ENCODE assay signal across 10 cellular contexts in genomic region chr20:37758332-37758731, GRCh38.
DNase-seq lines count a peak whose midpoint lies in the region; ATAC-seq, FAIRE-seq and TF ChIP-seq lines count a peak whose summit lies in the region.
"Had no signal": no experiment of that assay in that cellular context is flagged by ENCODE, and none has a peak within 500 bp of the region (broad histone marks: within the 10 kb centered on the region; RNA-seq: fewer than 3 reads in every experiment).

No MANE protein-coding gene starts in this region.

- H3K36me3 Mint-ChIP-seq in CD14-positive monocyte (peaks cover 67% of the 10 kb centered on the region in 2 donors), astrocyte (ENCODE audit: low read depth, unreplicated experiment) (peaks cover 4% of the 10 kb centered on the region)

- H3K4me1 Mint-ChIP-seq in CD14-positive monocyte (no peaks in the 10 kb centered on the region), astrocyte (ENCODE audit: low read depth, unreplicated experiment) (peaks cover 9% of the 10 kb centered on the region)

- no peak overlapping the region for H3K27ac ChIP-seq in astrocyte (ENCODE audit: low read depth, low read length)

- DNase-seq in CD14-positive monocyte (ENCODE audit: low spot score) (no peak), H7 (peak; percentile 53), astrocyte (ENCODE audit: low read depth) (no peak), iPS-NIHi11 (ENCODE audit: low spot score) (peak; percentile 71), NCI-H345 treated with DMSO at 0.1 percent for 48 hours (lab: John Stamatoyannopoulos, UW; ENCODE audit: unreplicated experiment) (no peak), H4 (ENCODE audit: low spot score) (no peak)
- no peak for DNase-seq in stimulated activated naive CD4-positive, alpha-beta T cell treated with Interleukin-2 at 50 U/mL for 16 hours (lab: John Stamatoyannopoulos, UW)
- DNase-seq: activated naive CD4-positive, alpha-beta T cell treated with anti-CD3 and anti-CD28 coated beads for 36 hours; GDM1 had no signal

- H3K9me3 ChIP-seq in astrocyte (ENCODE audit: insufficient read depth, low read depth, low read length) = no peaks in the 10 kb centered on the region

- no peaks in the 10 kb centered on the region for H3K4me1 ChIP-seq in astrocyte (ENCODE audit: insufficient read depth, low read length)

- ATAC-seq in GM21447 (IDR thresholded peaks at IDR 0.05; ENCODE audit: unreplicated experiment) = no peak

- H3K27ac Mint-ChIP-seq in CD14-positive monocyte (peak overlapping the region in 1 of 7 donors; percentile 64), astrocyte (ENCODE audit: unreplicated experiment) (no peak overlapping the region)
- H3K27ac Mint-ChIP-seq: activated naive CD4-positive, alpha-beta T cell treated with anti-CD3 and anti-CD28 coated beads for 36 hours had no signal

- H3K4me3 Mint-ChIP-seq in CD14-positive monocyte (no peak overlapping the region), astrocyte (ENCODE audit: unreplicated experiment) (no peak overlapping the region)
- H3K4me3 Mint-ChIP-seq: activated naive CD4-positive, alpha-beta T cell treated with anti-CD3 and anti-CD28 coated beads for 36 hours had no signal

- H3K79me2 ChIP-seq in astrocyte (ENCODE audit: insufficient read depth, low read length) = no peaks in the 10 kb centered on the region

- H3K4me3 ChIP-seq in H7 (ENCODE audit: insufficient read depth, low read depth, low read length) (no peak overlapping the region), astrocyte (ENCODE audit: insufficient read depth, low read depth, low read length) (no peak overlapping the region)

- intact Hi-C loops in CD14-positive monocyte (cut with micrococcal nuclease) = no loop called here

- H3K27me3 ChIP-seq in H7 (ENCODE audit: control insufficient read depth, insufficient read depth, low read length) (no peaks in the 10 kb centered on the region), astrocyte (ENCODE audit: insufficient read depth, low read length) (no peaks in the 10 kb centered on the region)

- H3K4me2 ChIP-seq in astrocyte (ENCODE audit: low read length) = no peak overlapping the region

- H2AFZ ChIP-seq in astrocyte (ENCODE audit: low read depth, low read length) = no peak overlapping the region

- peaks cover 17% of the 10 kb centered on the region for H4K20me1 ChIP-seq in astrocyte (ENCODE audit: insufficient read depth, low read length)

- FAIRE-seq in astrocyte (lab: Jason Lieb, UNC) = no peak

- H3K9ac ChIP-seq in astrocyte (ENCODE audit: low read length) = no peak overlapping the region

- TF ChIP-seq CTCF in CD14-positive monocyte (IDR thresholded peaks at IDR 0.05) (peak; percentile 27), astrocyte (IDR thresholded peaks at IDR 0.05; ENCODE audit: insufficient read depth, low read depth, low read length) (peak; percentile 6)

- H3K9me3 Mint-ChIP-seq in CD14-positive monocyte = no peaks in the 10 kb centered on the region
- H3K9me3 Mint-ChIP-seq in astrocyte (ENCODE audit: unreplicated experiment) = no peaks in the 10 kb centered on the region
- H3K9me3 Mint-ChIP-seq: activated naive CD4-positive, alpha-beta T cell treated with anti-CD3 and anti-CD28 coated beads for 36 hours had no signal

- H3K36me3 ChIP-seq in H7 (replicated peaks; ENCODE audit: control insufficient read depth, insufficient read depth, low read length) (peaks cover 3% of the 10 kb centered on the region; the same call in 1 of the 2 replicates), astrocyte (ENCODE audit: insufficient read depth, low read length) (peaks cover 4% of the 10 kb centered on the region)

- H3K27me3 Mint-ChIP-seq in CD14-positive monocyte (ENCODE audit: low read depth in 3 of 3) = no peaks in the 10 kb centered on the region
- H3K27me3 Mint-ChIP-seq in astrocyte (ENCODE audit: low read depth, unreplicated experiment) = no peaks in the 10 kb centered on the region

Comparison
In these comparisons a context has a peak if more than half of its experiments do, and no peak if none do; other contexts are left out.
1. DNase-seq: peak in H7 (single experiment) and iPS-NIHi11 (single experiment); none in CD14-positive monocyte (single experiment), astrocyte (single experiment), NCI-H345 treated with DMSO at 0.1 percent for 48 hours (single experiment), stimulated activated naive CD4-positive, alpha-beta T cell treated with Interleukin-2 at 50 U/mL for 16 hours (single experiment) and H4 (single experiment).